Comparison of ENCODE assay signal across 1 cellular context in the genomic region with DNA sequence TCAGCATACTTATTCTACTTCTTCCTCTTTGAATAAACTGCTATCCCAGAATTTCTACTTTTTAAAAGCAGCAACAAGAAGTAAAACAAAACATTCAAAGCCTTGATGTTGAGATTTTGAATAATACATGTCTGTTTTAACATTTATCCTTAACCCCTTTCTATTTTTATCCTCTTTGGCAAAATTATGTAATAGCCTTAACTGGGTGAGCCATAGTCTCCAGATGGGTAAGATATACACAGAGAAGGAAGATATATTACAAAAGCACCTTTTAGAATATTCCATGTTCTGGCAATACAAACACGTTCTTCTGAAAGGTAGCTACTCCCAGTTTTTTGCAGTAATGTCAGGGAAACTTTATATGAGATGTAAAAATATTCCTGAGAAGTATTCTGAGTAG.
TF ChIP-seq lines count a peak whose summit lies in the region.

No MANE protein-coding gene starts in this region.

TF ChIP-seq in IMR-90, 13 proteins besides CTCF, POLR2A, EP300 and RAD21 (continued from another document):
- TF ChIP-seq, protein P1, sequence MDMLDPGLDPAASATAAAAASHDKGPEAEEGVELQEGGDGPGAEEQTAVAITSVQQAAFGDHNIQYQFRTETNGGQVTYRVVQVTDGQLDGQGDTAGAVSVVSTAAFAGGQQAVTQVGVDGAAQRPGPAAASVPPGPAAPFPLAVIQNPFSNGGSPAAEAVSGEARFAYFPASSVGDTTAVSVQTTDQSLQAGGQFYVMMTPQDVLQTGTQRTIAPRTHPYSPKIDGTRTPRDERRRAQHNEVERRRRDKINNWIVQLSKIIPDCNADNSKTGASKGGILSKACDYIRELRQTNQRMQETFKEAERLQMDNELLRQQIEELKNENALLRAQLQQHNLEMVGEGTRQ (IDR thresholded peaks at IDR 0.05; ENCODE audit: low read depth, low read length): no peak
